Comparison of ENCODE assay signal across 8 cellular contexts in the genomic region with DNA sequence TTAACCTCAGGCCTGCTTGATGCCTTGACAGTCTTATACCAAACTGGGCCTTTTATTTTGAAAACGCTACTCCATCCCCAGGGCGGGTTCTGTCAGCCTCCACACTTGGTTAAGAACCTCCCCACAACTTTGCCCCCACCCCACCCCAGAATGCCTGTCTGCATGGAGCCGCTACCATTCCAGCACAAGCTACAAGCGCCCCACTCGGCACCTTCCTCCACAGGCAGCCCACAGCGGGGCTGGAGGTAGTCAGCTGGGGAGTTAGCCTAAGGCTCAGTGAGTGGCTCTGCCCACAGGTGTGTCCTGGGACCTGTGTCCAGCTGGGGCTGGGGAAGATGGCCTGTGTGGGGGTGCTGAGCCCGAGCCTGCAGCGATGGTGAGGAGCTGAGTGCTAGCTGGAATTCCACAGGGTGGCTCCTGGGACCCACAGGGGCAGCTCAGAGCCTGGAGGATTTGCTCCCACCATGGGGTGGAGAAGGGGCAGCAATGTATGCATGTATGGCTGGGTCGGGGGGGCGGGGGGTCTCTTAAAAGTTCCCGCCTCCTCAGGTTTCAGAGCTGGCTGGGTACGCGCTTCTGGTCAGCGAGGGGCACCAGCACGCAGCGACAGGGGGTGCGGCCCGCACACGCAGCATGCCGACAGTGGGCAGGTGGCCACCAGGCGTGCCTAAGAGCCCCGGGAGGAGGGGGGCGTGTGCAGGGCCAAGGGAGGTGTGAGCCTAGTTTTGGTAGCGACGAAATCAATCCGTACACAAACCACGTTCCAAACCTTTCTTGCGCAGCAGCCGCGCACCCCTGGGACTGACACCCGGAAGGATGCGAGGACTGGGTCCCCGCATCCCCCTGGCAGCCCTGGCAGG. TPM values are rescaled to one million over a fixed set of nuclear protein-coding genes. Genes with fewer than 3 reads are reported as not detected.
DNase-seq lines count a peak whose midpoint lies in the region; ATAC-seq lines count a peak whose summit lies in the region.

No MANE protein-coding gene starts in this region.

- peak overlapping the region in 2 of 6 donors; percentile 34 to 48 for H3K27ac Mint-ChIP-seq in immature natural killer cell

- H3K4me3 ChIP-seq in adipocyte (ENCODE audit: low read length) = peak overlapping the region; percentile 78

- peak overlapping the region; percentile 56 to 77 (median 70) for H3K4me3 Mint-ChIP-seq in immature natural killer cell

- H3K9ac ChIP-seq in adipocyte (ENCODE audit: low read length) = peak overlapping the region; percentile 59

- no peaks in the 10 kb centered on the region for H3K9me3 ChIP-seq in adipocyte (ENCODE audit: control insufficient read depth, low read length)

- ATAC-seq in stimulated activated naive CD8-positive, alpha-beta T cell treated with anti-CD3 and anti-CD28 coated beads, Interleukin-15, Interleukin-2, amounts not matched to agents 100 U/mL and 50 U/mL, for 24 hours = no peak
- ATAC-seq in HG02884 (IDR thresholded peaks at IDR 0.05; ENCODE audit: unreplicated experiment) = no peak
- ATAC-seq in HG02623 (IDR thresholded peaks at IDR 0.05; ENCODE audit: unreplicated experiment) = no peak

- no peaks in the 10 kb centered on the region for H3K36me3 ChIP-seq in adipocyte (ENCODE audit: control insufficient read depth, insufficient read depth, low read length, severe bottlenecking)

- H3K36me3 Mint-ChIP-seq in immature natural killer cell = no peaks in the 10 kb centered on the region

- H3K4me1 Mint-ChIP-seq in immature natural killer cell = peaks cover 0 to 10% of the 10 kb centered on the region in 2 donors

- DNase-seq in DMS 273 (lab: John Stamatoyannopoulos, UW; ENCODE audit: unreplicated experiment) = peak; percentile 60
- DNase-seq in DMS 273 treated with DMSO at 0.1 percent for 48 hours (lab: John Stamatoyannopoulos, UW) = no peak
- peak; percentile 4 for DNase-seq in adipocyte (ENCODE audit: low read depth)
- DNase-seq in immature natural killer cell = peak in 2 of 3 donors; percentile 14 to 15
- DNase-seq in stimulated activated naive CD8-positive, alpha-beta T cell treated with anti-CD3 and anti-CD28 coated beads, Interleukin-15, Interleukin-2, amounts not matched to agents 100 U/mL and 50 U/mL, for 24 hours = peak; percentile 14
- DNase-seq in cerebellar cortex (ENCODE audit: low spot score) = no peak

- peaks cover 25% of the 10 kb centered on the region for H3K27me3 ChIP-seq in adipocyte (replicated peaks; ENCODE audit: control insufficient read depth, insufficient read depth, low read length)

- peaks cover 6% of the 10 kb centered on the region for H3K4me1 ChIP-seq in adipocyte (ENCODE audit: control insufficient read depth, insufficient read depth, low read length)

- H3K9me3 Mint-ChIP-seq in immature natural killer cell = no peaks in the 10 kb centered on the region

- H3K27me3 Mint-ChIP-seq in immature natural killer cell (ENCODE audit: low read depth in 3 of 3) = peaks cover 1 to 6% (median 1%) of the 10 kb centered on the region in 3 donors

RNA-seq across cellular contexts. Expression of a gene that starts 0.9 kb away (rescaled TPM):
- 1 to 10 TPM; 1.4 to 4.8 (median 3.7) TPM for polyA plus RNA-seq in immature natural killer cell

RNA-seq across cellular contexts. Expression of a gene that starts 15.2 kb away (rescaled TPM):
- polyA plus RNA-seq in immature natural killer cell = not detected

RNA-seq across cellular contexts. Expression of a gene that starts 45.4 kb away (rescaled TPM):
- polyA plus RNA-seq in immature natural killer cell = not detected

Comparison
In these comparisons a context has a peak if more than half of its experiments do, and no peak if none do; other contexts are left out.
1. DNase-seq: peak in DMS 273 (single experiment), adipocyte (single experiment), immature natural killer cell (2 of 3) and stimulated activated naive CD8-positive, alpha-beta T cell treated with anti-CD3 and anti-CD28 coated beads, Interleukin-15, Interleukin-2, amounts not matched to agents 100 U/mL and 50 U/mL, for 24 hours (single experiment); none in DMS 273 treated with DMSO at 0.1 percent for 48 hours (single experiment) and cerebellar cortex (single experiment).